1 cellular context compared by ENCODE assay signal in the genomic region with DNA sequence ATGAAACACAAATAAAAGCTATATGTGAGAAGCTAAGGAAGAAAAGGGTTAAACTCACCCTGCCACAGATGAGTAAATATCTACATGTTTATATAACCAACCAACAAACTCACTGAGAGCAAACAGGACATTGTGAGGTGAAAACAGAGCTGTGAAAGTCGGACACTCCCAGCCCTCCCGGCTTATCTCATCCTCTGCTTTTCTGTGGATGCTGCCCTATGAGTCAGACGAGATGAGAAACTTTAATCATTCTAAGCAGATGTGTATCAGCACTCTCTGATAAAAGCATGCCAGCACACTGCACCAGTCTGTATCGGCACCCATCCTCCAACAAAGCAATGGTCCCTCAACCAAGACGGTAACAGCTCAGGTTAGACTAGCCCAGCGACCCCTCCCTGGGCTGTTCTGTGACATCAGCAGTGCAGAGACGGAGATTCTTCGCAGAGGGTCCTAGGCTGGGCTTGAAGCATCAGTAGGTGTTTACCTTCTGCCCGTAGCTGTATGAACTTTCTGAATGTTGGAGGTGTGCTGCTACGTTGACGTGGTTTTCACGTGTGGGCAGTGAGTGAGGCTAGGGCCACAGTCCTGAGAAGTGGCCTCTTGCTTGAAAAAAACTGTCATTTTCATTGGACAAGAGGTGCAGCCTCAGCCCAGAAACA.
TF ChIP-seq lines count a peak whose summit lies in the region.

No MANE protein-coding gene starts in this region.

TF ChIP-seq in HEK293, 187 proteins besides CTCF, POLR2A, EP300 and RAD21 (continued from another document):
- TF ChIP-seq ZBTB11 (tag by site-specific recombination; conservative IDR thresholded peaks at IDR 0.05; ENCODE audit: low read depth) (no peak), ZNF473 (tag by site-specific recombination; IDR thresholded peaks at IDR 0.05) (no peak), ZIC2 (tag by site-specific recombination; IDR thresholded peaks at IDR 0.05) (no peak), ZNF138 (tag by site-specific recombination; IDR thresholded peaks at IDR 0.05; ENCODE audit: borderline replicate concordance) (no peak), ZNF747 (tag by site-specific recombination; IDR thresholded peaks at IDR 0.05) (no peak), INSM2 (tag by site-specific recombination; IDR thresholded peaks at IDR 0.05) (peak; percentile 67; the same call in 1 of the 2 replicates), KLF16 (tag by site-specific recombination; IDR thresholded peaks at IDR 0.05) (no peak), ZNF707 (tag by site-specific recombination; IDR thresholded peaks at IDR 0.05) (no peak), ZNF433 (tag by site-specific recombination; IDR thresholded peaks at IDR 0.05; ENCODE audit: low read depth) (no peak), IKZF3 (tag by site-specific recombination; IDR thresholded peaks at IDR 0.05) (no peak), ZNF639 (tag by site-specific recombination; IDR thresholded peaks at IDR 0.05) (no peak), ZNF518A (tag by site-specific recombination; conservative IDR thresholded peaks at IDR 0.05; ENCODE audit: low read depth) (no peak), SP3 (tag by site-specific recombination; IDR thresholded peaks at IDR 0.05) (no peak), ZNF585B (tag by site-specific recombination; IDR thresholded peaks at IDR 0.05) (no peak), ZNF121 (tag by site-specific recombination; IDR thresholded peaks at IDR 0.05) (no peak), ZNF23 (tag by site-specific recombination; IDR thresholded peaks at IDR 0.05; ENCODE audit: borderline replicate concordance) (no peak), HOXC10 (CRISPR knock-in tag; IDR thresholded peaks at IDR 0.05) (no peak), ZBTB17 (tag by site-specific recombination; IDR thresholded peaks at IDR 0.05) (0 out of 2 replicates have a peak, but pooled peaks have one; percentile 26), ZNF184 (tag by site-specific recombination; IDR thresholded peaks at IDR 0.05) (no peak), ZNF513 (tag by site-specific recombination; IDR thresholded peaks at IDR 0.05) (no peak), WT1 (tag by site-specific recombination; IDR thresholded peaks at IDR 0.05) (no peak), ZNF600 (tag by site-specific recombination; IDR thresholded peaks at IDR 0.05) (0 out of 2 replicates have a peak, but pooled peaks have one; percentile 33), ZNF623 (tag by site-specific recombination; IDR thresholded peaks at IDR 0.05) (no peak), ZNF335 (tag by site-specific recombination; conservative IDR thresholded peaks at IDR 0.05) (peak; percentile 76), REPIN1 (tag by site-specific recombination; IDR thresholded peaks at IDR 0.05; ENCODE audit: low read depth) (no peak), ZNF785 (tag by site-specific recombination; IDR thresholded peaks at IDR 0.05) (no peak), FEZF1 (tag by site-specific recombination; IDR thresholded peaks at IDR 0.05) (no peak), ZNF266 (tag by site-specific recombination; IDR thresholded peaks at IDR 0.05; ENCODE audit: low read depth) (no peak), BCL6B (tag by site-specific recombination; IDR thresholded peaks at IDR 0.05) (no peak), ZNF114 (tag by site-specific recombination; IDR thresholded peaks at IDR 0.05) (no peak), PRDM1 (tag by site-specific recombination; IDR thresholded peaks at IDR 0.05) (peak; percentile 89)
